8 cellular contexts compared by ENCODE assay signal in the genomic region with DNA sequence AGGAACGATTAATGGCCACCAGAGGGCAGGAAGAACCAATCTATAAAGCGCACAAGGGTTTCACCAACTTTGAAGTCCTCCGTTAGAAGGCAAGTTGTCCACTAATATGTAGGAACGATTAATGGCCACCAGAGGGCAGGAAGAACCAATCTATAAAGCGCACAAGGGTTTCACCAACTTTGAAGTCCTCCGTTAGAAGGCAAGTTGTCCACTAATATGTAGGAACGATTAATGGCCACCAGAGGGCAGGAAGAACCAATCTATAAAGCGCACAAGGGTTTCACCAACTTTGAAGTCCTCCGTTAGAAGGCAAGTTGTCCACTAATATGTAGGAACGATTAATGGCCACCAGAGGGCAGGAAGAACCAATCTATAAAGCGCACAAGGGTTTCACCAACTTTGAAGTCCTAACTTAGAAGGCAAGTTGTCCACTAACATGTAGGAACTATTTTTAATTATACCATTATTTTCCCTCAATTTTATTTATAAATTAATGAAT. TPM values are rescaled to one million over a fixed set of nuclear protein-coding genes. Genes with fewer than 3 reads are reported as not detected.
DNase-seq lines count a peak whose midpoint lies in the region; ATAC-seq, FAIRE-seq and TF ChIP-seq lines count a peak whose summit lies in the region.
"Not testable (repeated sequence)": the region's sequence is repeated elsewhere in the genome, so short reads cannot be mapped to it uniquely, and the experiment has no call there.

No MANE protein-coding gene starts in this region.

- not testable (repeated sequence) for H3K27ac Mint-ChIP-seq in osteocyte (ENCODE audit: unreplicated experiment)

- H3K4me1 ChIP-seq in A673 (ENCODE audit: insufficient read depth, low read length, poor library complexity, severe bottlenecking); GM12878 (ENCODE audit: control insufficient read depth, insufficient read depth, low read length); kidney (ENCODE audit: control insufficient read depth in 1 of 2, insufficient read depth in 1 of 2, low read depth in 1 of 2, low read length in 2 of 2): not testable (repeated sequence)

- not testable (repeated sequence) for H3K27me3 ChIP-seq in A673 (replicated peaks; ENCODE audit: insufficient read depth, low read depth, low read length, poor library complexity); GM12878 (replicated peaks in 1 of 2; ENCODE audit: control insufficient read depth in 2 of 2, insufficient read depth in 2 of 2, low read length in 1 of 2)

- SMC1A ChIA-PET in GM12878 (lab: Charles Lee; ENCODE audit: uncharacterized antibody, unreplicated experiment), result interaction anchor here (0.8 to 2.9 kb wide), 6 partner anchors 22 to 618 kb away, joined by 3 to 31 read pairs (median 5); no protein-coding TSS in a partner anchor

- TF ChIP-seq RAD21 in GM12878 (IDR thresholded peaks at IDR 0.05; ENCODE audit: insufficient read depth, low read depth, low read length), result not testable (repeated sequence)

- H2AFZ ChIP-seq in GM12878 (ENCODE audit: control insufficient read depth, low read depth, low read length), result not testable (repeated sequence)

- TF ChIP-seq CTCF in A673 (conservative IDR thresholded peaks at IDR 0.05; ENCODE audit: low read depth, low read length), result peak; percentile 78
- peak; percentile 17 for TF ChIP-seq CTCF in GM13977 (IDR thresholded peaks at IDR 0.05; ENCODE audit: extremely low read depth, insufficient read depth, missing control alignments)
- peak in 1 of 3 experiments; percentile 46; a peak in 2 of 6 replicates for TF ChIP-seq CTCF in GM12878 (IDR thresholded peaks at IDR 0.05 in 2 of 3, conservative IDR thresholded peaks at IDR 0.05 in 1 of 3; ENCODE audit: control insufficient read depth in 2 of 3, extremely low read depth in 1 of 3, insufficient read depth in 1 of 3, low read depth in 3 of 3, low read length in 3 of 3)
- peak; percentile 2 for TF ChIP-seq CTCF in kidney (IDR thresholded peaks at IDR 0.05; ENCODE audit: borderline replicate concordance, extremely low read depth, insufficient read depth)
- TF ChIP-seq CTCF in osteocyte (IDR thresholded peaks at IDR 0.05), result peak; percentile 60

- not testable (repeated sequence) for H3K9me3 Mint-ChIP-seq in osteocyte (ENCODE audit: unreplicated experiment)

- 0% methylated on average over 2 of the region's 11 CpGs for WGBS in GM12878 (ENCODE audit: insufficient coverage, insufficient replicate concordance, low lambda C conversion rate, missing lambda C conversion rate)

- H3K27ac ChIP-seq in A673 (ENCODE audit: low read depth, low read length, poor library complexity, severe bottlenecking); GM12878 (ENCODE audit: control insufficient read depth, insufficient read depth); kidney (ENCODE audit: low read depth in 2 of 2, low read length in 2 of 2): not testable (repeated sequence)

- not testable (repeated sequence) for FAIRE-seq in GM12878 (lab: Jason Lieb, UNC)
- FAIRE-seq in kidney (lab: Jason Lieb, UNC), result peak; percentile 17

- ATAC-seq in GM12878, result not testable (repeated sequence)

- H3K36me3 Mint-ChIP-seq in osteocyte (ENCODE audit: unreplicated experiment), result not testable (repeated sequence)

- peaks cover 11% of the 10 kb centered on the region for H3K27me3 Mint-ChIP-seq in osteocyte (ENCODE audit: unreplicated experiment)

- in situ Hi-C loops in GM13977 (cut with MboI; ENCODE audit: low pct_unique_long_range_greater_than_20kb, low sequenced_read_pairs, unreplicated experiment); GM12878 (cut with MboI): not testable (repeated sequence)

- not testable (repeated sequence) for H3K4me3 Mint-ChIP-seq in osteocyte (ENCODE audit: unreplicated experiment)

- not testable (repeated sequence) for H3K4me1 Mint-ChIP-seq in osteocyte (ENCODE audit: unreplicated experiment)

- RAD21 ChIA-PET in GM12878 (lab: Charles Lee; ENCODE audit: unreplicated experiment), result interaction anchor here (1.0 to 1.5 kb wide), 3 partner anchors 469 to 807 kb away, joined by 3 to 25 read pairs (median 5); no protein-coding TSS in a partner anchor

- H3K79me2 ChIP-seq in GM12878 (ENCODE audit: control insufficient read depth, insufficient read depth, low read length), result not testable (repeated sequence)

- H3K9me3 ChIP-seq in A673 (ENCODE audit: low read depth, low read length, poor library complexity, severe bottlenecking); GM12878 (replicated peaks; ENCODE audit: control insufficient read depth, insufficient read depth, low read length); kidney (ENCODE audit: control insufficient read depth in 1 of 2, low read length in 2 of 2): not testable (repeated sequence)

- not testable (repeated sequence) for H3K36me3 ChIP-seq in A673 (ENCODE audit: insufficient read depth, low read length, poor library complexity, severe bottlenecking); GM12878 (ENCODE audit: control insufficient read depth in 2 of 2, insufficient read depth in 2 of 2, low read length in 1 of 2); kidney (ENCODE audit: control insufficient read depth in 1 of 2, insufficient read depth in 2 of 2, low read length in 2 of 2)

- TF ChIP-seq POLR2A in GM12878 (IDR thresholded peaks at IDR 0.05; ENCODE audit: low read depth, low read length); erythroblast (IDR thresholded peaks at IDR 0.05; ENCODE audit: low read length): not testable (repeated sequence)

- not testable (repeated sequence) for H4K20me1 ChIP-seq in GM12878 (ENCODE audit: control insufficient read depth, insufficient read depth)

- H3K9ac ChIP-seq in GM12878 (ENCODE audit: control insufficient read depth, insufficient read depth, low read length); kidney (ENCODE audit: low read length in 2 of 2): not testable (repeated sequence)

- CTCF ChIA-PET in A673 (lab: Charles Lee) (interaction anchor here (0.8 to 1.3 kb wide), 9 partner anchors 25 to 1618 kb away, joined by 3 to 9 read pairs (median 5); no protein-coding TSS in a partner anchor), GM12878 (lab: Yijun Ruan, JAX) (interaction anchor here (0.7 to 4.5 kb wide), 18 partner anchors 9 to 808 kb away, joined by 3 to 40 read pairs (median 8); no protein-coding TSS in a partner anchor)

- not testable (repeated sequence) for BruUV-seq in A673 (replicated peaks; lab: Mats Ljungman, UMichigan); GM12878 (replicated peaks; lab: Mats Ljungman, UMichigan)

- not testable (repeated sequence) for H3K4me2 ChIP-seq in GM12878 (ENCODE audit: control insufficient read depth, insufficient read depth)

- DNase-seq in A673 (ENCODE audit: low spot score) (peak; percentile 43), MV-4-11 (lab: John Stamatoyannopoulos, UW) (peak; percentile 46), SIG-M5 treated with dmso at 0.1 percent for 504 hours (lab: John Stamatoyannopoulos, UW; ENCODE audit: unreplicated experiment) (peak; percentile 20), erythroblast (lab: John Stamatoyannopoulos, UW) (peak; percentile 54 to 55)
- not testable (repeated sequence) for DNase-seq in GM13977 (ENCODE audit: low spot score); GM12878 (ENCODE audit: low read depth, low spot score); kidney; osteocyte (ENCODE audit: extremely low spot score, unreplicated experiment)

- POLR2A ChIA-PET in A673 (lab: Charles Lee; ENCODE audit: low non-redundant PET); GM12878 (lab: Charles Lee): not testable (repeated sequence)

- H3K4me3 ChIP-seq in A673 (ENCODE audit: low read depth, low read length, poor library complexity, severe bottlenecking); GM12878; kidney (ENCODE audit: low read length in 2 of 2): not testable (repeated sequence)

- intact Hi-C loops in A673 (cut with micrococcal nuclease; ENCODE audit: unreplicated experiment) (loop anchor here (5.0 kb wide), 2 partner anchors 807 to 1057 kb away; no protein-coding TSS in a partner anchor), GM12878 (cut with micrococcal nuclease; ENCODE audit: unreplicated experiment) (loop anchor here (5.0 kb wide), 1 partner anchor 617 kb away; no protein-coding TSS in a partner anchor)
- intact Hi-C loops in kidney (cut with DNase I), result not testable (repeated sequence)

- not testable (repeated sequence) for TF ChIP-seq EP300 in GM12878 (IDR thresholded peaks at IDR 0.05; ENCODE audit: borderline replicate concordance in 1 of 2, control insufficient read depth in 1 of 2, low read depth in 2 of 2, low read length in 2 of 2)

TF ChIP-seq in GM12878, 131 proteins besides CTCF, POLR2A, EP300 and RAD21:
- TF ChIP-seq FOXM1 (IDR thresholded peaks at IDR 0.05; ENCODE audit: low read depth, low read length), result 0 out of 2 replicates have a peak, but pooled peaks have one; percentile 19
- peak; percentile 9; the same call in 1 of the 2 replicates for TF ChIP-seq TCF7 (IDR thresholded peaks at IDR 0.05; ENCODE audit: borderline replicate concordance)
TF ChIP-seq in GM12878: peak in this region for 2; not testable (repeated sequence) for 129.

RNA-seq across cellular contexts. Expression of gene AKR1E2, which starts 10.3 kb away (rescaled TPM):
- total RNA-seq in A673 (2021) (10.8 and 11.3 TPM in 2 replicates), GM12878 (2014; rRNA removed) (not detected in 2 replicates), GM12878 (2014; rRNA removed; fragmentation: Illumina TruSeq; extraction: Trizol) (not detected in 2 replicates), GM12878 (2021) (not detected in 2 replicates), kidney (5.8 TPM), osteocyte (1.7 and 2.5 TPM in 2 replicates)
- not detected in 2 replicates for total RNA-seq in GM12878 (2013; cell fraction: nucleolus; rRNA removed)
- polyA plus RNA-seq in GM12878 (2011; ENCODE audit: low read depth), result not detected
- polyA plus RNA-seq in GM12878 (2011; rRNA removed) (not detected in 2 replicates), GM12878 (2014; fragmentation: Illumina TruSeq; extraction: Trizol) (not detected in 2 replicates), GM12878 (2014; fragmentation: Nextera tagmentation; extraction: Ambion mirVana) (not detected), GM12878 (2014; rRNA removed) (not detected in 2 replicates), GM12878 (2016; fragmentation: Nextera tagmentation; extraction: Ambion mirVana) (not detected), kidney (ENCODE audit: insufficient read depth, low read depth, low replicate concordance) (1.8 TPM)
- polyA plus RNA-seq in GM12878 (2011; cell fraction: cytosol; rRNA removed), result not detected in 2 replicates
- polyA plus RNA-seq in GM12878 (2011; cell fraction: nucleus; rRNA removed), result not detected in 2 replicates
- not detected in 2 replicates for polyA plus RNA-seq in GM12878 (2012)
- polyA minus RNA-seq in GM12878 (2011; rRNA and poly(A)+ RNA removed), result not detected in 2 replicates
- polyA minus RNA-seq in GM12878 (2011; cell fraction: cytosol; rRNA and poly(A)+ RNA removed), result not detected in 2 replicates
- polyA minus RNA-seq in GM12878 (2011; cell fraction: nucleus; rRNA and poly(A)+ RNA removed), result not detected in 2 replicates
